In genomic region chr16:66911112-66911511, GRCh38 we compare ENCODE assay signal across 1 cellular context.
A peak's percentile ranks its signal among the peaks of the same experiment; 100 is the strongest.
TF ChIP-seq lines count a peak whose summit lies in the region.

No MANE protein-coding gene starts in this region.

TF ChIP-seq in HepG2, 621 proteins besides CTCF, POLR2A, EP300 and RAD21:
- peak; percentile 78; the same call in 1 of the 2 replicates for TF ChIP-seq ZNF768 (CRISPR knock-in tag; IDR thresholded peaks at IDR 0.05)
- no peak for TF ChIP-seq ZFP36L2 (CRISPR knock-in tag; IDR thresholded peaks at IDR 0.05)
